ENCODE assay signal across 9 cellular contexts in the genomic region with DNA sequence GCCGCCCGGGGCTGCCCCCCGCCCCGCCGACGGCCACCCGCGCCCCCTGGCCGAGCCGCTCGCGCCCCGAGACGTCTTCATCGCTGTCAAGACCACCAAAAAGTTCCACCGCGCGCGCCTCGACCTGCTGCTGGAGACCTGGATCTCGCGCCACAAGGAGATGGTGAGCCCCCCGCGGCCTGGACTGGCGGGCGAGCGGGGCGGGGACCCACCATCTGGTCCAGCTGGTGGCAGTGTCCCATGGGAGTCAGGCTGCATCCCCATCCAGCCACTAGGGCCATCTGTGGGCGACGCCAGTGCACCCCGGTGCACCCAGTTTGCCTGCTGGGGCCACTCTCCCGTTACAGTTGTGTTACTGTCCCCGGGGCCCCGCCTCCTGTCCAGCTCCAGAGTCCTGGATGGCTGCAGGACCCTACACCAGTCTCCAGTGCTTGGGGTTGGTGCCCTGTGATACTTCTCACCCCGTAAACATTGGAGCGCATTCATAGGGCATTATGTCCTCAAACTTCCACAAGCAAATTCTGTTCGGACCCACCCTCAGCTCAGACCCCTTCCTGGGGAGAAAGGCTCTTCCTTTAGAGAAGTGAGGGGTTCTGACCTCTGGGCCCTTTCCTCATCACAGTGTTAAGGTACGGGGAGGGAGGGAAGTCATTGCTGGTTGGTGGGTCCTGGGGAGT. TPM values are rescaled to one million over a fixed set of nuclear protein-coding genes. Genes with fewer than 3 reads are reported as not detected.
A peak's percentile ranks its signal among the peaks of the same experiment; 100 is the strongest.
DNase-seq lines count a peak whose midpoint lies in the region; ATAC-seq, FAIRE-seq and TF ChIP-seq lines count a peak whose summit lies in the region.
"Had no signal": no experiment of that assay in that cellular context is flagged by ENCODE, and none has a peak within 500 bp of the region (broad histone marks: within the 10 kb centered on the region; RNA-seq: fewer than 3 reads in every experiment).

No MANE protein-coding gene starts in this region.

- peak; percentile 7 for TF ChIP-seq CTCF in brain microvascular endothelial cell (IDR thresholded peaks at IDR 0.05; ENCODE audit: low read depth, low read length, missing control alignments)

- in situ Hi-C loops in brain microvascular endothelial cell (cut with HindIII; ENCODE audit: low pct_ligation_motif_present, low sequenced_read_pairs): no loop called here

- ATAC-seq in GM21723 (IDR thresholded peaks at IDR 0.05; ENCODE audit: unreplicated experiment): no peak

- peaks cover 2% of the 10 kb centered on the region for H3K36me3 ChIP-seq in brain microvascular endothelial cell (replicated peaks)

- H3K36me3 Mint-ChIP-seq in activated CD4-positive, alpha-beta T cell treated with anti-CD3 and anti-CD28 coated beads, Interleukin-2, amount 10 ng/mL, durations not matched to agents 24 days and 14 days (ENCODE audit: low read depth): peaks cover 12% of the 10 kb centered on the region

- peak; percentile 82 for DNase-seq in activated CD4-positive, alpha-beta T cell treated with anti-CD3 and anti-CD28 coated beads, Interleukin-2, amount 10 ng/mL, durations not matched to agents 24 days and 14 days
- DNase-seq in activated CD4-positive, alpha-beta T cell treated with anti-CD3 and anti-CD28 coated beads for 4 hours: no peak
- DNase-seq in NCI-H69 (lab: John Stamatoyannopoulos, UW) (peak; percentile 72), brain microvascular endothelial cell (no peak), medulla oblongata (ENCODE audit: extremely low spot score) (peak; percentile 26), urothelium cell line (ENCODE audit: low spot score) (no peak)
- no peak for DNase-seq in activated CD4-positive, CD25-positive, alpha-beta regulatory T cell treated with anti-CD3 and anti-CD28 coated beads, Interleukin-2, amount 50 U/mL, for 72 hours

- peak overlapping the region; percentile 97 for H3K4me3 Mint-ChIP-seq in activated CD4-positive, alpha-beta T cell treated with anti-CD3 and anti-CD28 coated beads, Interleukin-2, amount 10 ng/mL, durations not matched to agents 24 days and 14 days

- peak overlapping the region; percentile 91 for H3K27ac Mint-ChIP-seq in activated CD4-positive, alpha-beta T cell treated with anti-CD3 and anti-CD28 coated beads, Interleukin-2, amount 10 ng/mL, durations not matched to agents 24 days and 14 days

- intact Hi-C loops in activated CD4-positive, alpha-beta T cell treated with anti-CD3 and anti-CD28 coated beads, Interleukin-2, amount 10 ng/mL, durations not matched to agents 24 days and 14 days (cut with micrococcal nuclease): loop anchor here (5.0 kb wide), 3 partner anchors 43 to 192 kb away; partner anchors contain the start of genes CHST12 and GRIFIN

- H3K27me3 ChIP-seq in brain microvascular endothelial cell (replicated peaks): no peaks in the 10 kb centered on the region

- H3K4me1 Mint-ChIP-seq in activated CD4-positive, alpha-beta T cell treated with anti-CD3 and anti-CD28 coated beads, Interleukin-2, amount 10 ng/mL, durations not matched to agents 24 days and 14 days: peaks cover 35% of the 10 kb centered on the region

- peaks cover 7% of the 10 kb centered on the region for H3K27me3 Mint-ChIP-seq in activated CD4-positive, alpha-beta T cell treated with anti-CD3 and anti-CD28 coated beads, Interleukin-2, amount 10 ng/mL, durations not matched to agents 24 days and 14 days

- H3K4me3 ChIP-seq in brain microvascular endothelial cell (ENCODE audit: low read depth, low read length): peak overlapping the region; percentile 65

- H3K9me3 Mint-ChIP-seq in activated CD4-positive, alpha-beta T cell treated with anti-CD3 and anti-CD28 coated beads, Interleukin-2, amount 10 ng/mL, durations not matched to agents 24 days and 14 days: no peaks in the 10 kb centered on the region

- no peak overlapping the region for H3K27ac ChIP-seq in brain microvascular endothelial cell

- FAIRE-seq in urothelium cell line (lab: Jason Lieb, UNC): peak; percentile 96

RNA-seq across cellular contexts. Expression of gene LFNG, which starts 0.7 kb away (rescaled TPM):
- 33.9 and 34.2 TPM in 2 replicates for total RNA-seq in activated CD4-positive, alpha-beta T cell treated with anti-CD3 and anti-CD28 coated beads, Interleukin-2, amount 10 ng/mL, durations not matched to agents 24 days and 14 days

RNA-seq across cellular contexts. Expression of gene BRAT1, which starts 35.1 kb away (rescaled TPM):
- total RNA-seq in activated CD4-positive, alpha-beta T cell treated with anti-CD3 and anti-CD28 coated beads, Interleukin-2, amount 10 ng/mL, durations not matched to agents 24 days and 14 days: 39.5 and 40.9 TPM in 2 replicates

RNA-seq across cellular contexts. Expression of gene IQCE, which starts 38.5 kb away (rescaled TPM):
- 11.7 and 12.3 TPM in 2 replicates for total RNA-seq in activated CD4-positive, alpha-beta T cell treated with anti-CD3 and anti-CD28 coated beads, Interleukin-2, amount 10 ng/mL, durations not matched to agents 24 days and 14 days

RNA-seq across cellular contexts. Expression of gene GRIFIN, which starts 44.1 kb away (rescaled TPM):
- total RNA-seq in activated CD4-positive, alpha-beta T cell treated with anti-CD3 and anti-CD28 coated beads, Interleukin-2, amount 10 ng/mL, durations not matched to agents 24 days and 14 days: not detected in 2 replicates
- total RNA-seq: temporal lobe had no signal

Comparison
In these comparisons a context has a peak if more than half of its experiments do, and no peak if none do; other contexts are left out.
1. DNase-seq: peak in activated CD4-positive, alpha-beta T cell treated with anti-CD3 and anti-CD28 coated beads, Interleukin-2, amount 10 ng/mL, durations not matched to agents 24 days and 14 days (single experiment), NCI-H69 (single experiment) and medulla oblongata (single experiment); none in activated CD4-positive, alpha-beta T cell treated with anti-CD3 and anti-CD28 coated beads for 4 hours (0 of 2), brain microvascular endothelial cell (single experiment), urothelium cell line (single experiment) and activated CD4-positive, CD25-positive, alpha-beta regulatory T cell treated with anti-CD3 and anti-CD28 coated beads, Interleukin-2, amount 50 U/mL, for 72 hours (single experiment).